In genomic region chr2:219836647-219837177, GRCh38 we compare ENCODE assay signal across 8 cellular contexts.
A peak's percentile ranks its signal among the peaks of the same experiment; 100 is the strongest.
DNase-seq lines count a peak whose midpoint lies in the region; ATAC-seq, FAIRE-seq and TF ChIP-seq lines count a peak whose summit lies in the region.

No MANE protein-coding gene starts in this region.

- H3K79me2 ChIP-seq in GM23248 (ENCODE audit: insufficient read depth) (no peaks in the 10 kb centered on the region), hepatocyte (no peaks in the 10 kb centered on the region)

- H3K9me3 ChIP-seq in GM23248 (ENCODE audit: low read depth) (no peaks in the 10 kb centered on the region), hepatocyte (ENCODE audit: low read depth) (no peaks in the 10 kb centered on the region), pancreas (no peaks in the 10 kb centered on the region)

- H3K4me2 ChIP-seq in GM23248 (ENCODE audit: unreplicated experiment) (no peak overlapping the region), hepatocyte (no peak overlapping the region)

- no peak for ATAC-seq in GM18870 (IDR thresholded peaks at IDR 0.05; ENCODE audit: unreplicated experiment)
- ATAC-seq in pancreas = no peak
- no peak for ATAC-seq in GM19023 (IDR thresholded peaks at IDR 0.05; ENCODE audit: unreplicated experiment)

- DNase-seq in COLO829 (ENCODE audit: low spot score) (peak; percentile 48), GM23248 (peak; percentile 51), RCC 7860 (ENCODE audit: low spot score) (no peak), hepatocyte (ENCODE audit: low spot score) (no peak), pancreas (no peak)
- DNase-seq in activated CD4-positive, CD25-positive, alpha-beta regulatory T cell treated with anti-CD3 and anti-CD28 coated beads, Interleukin-2, amount 50 U/mL, for 72 hours = no peak

- intact Hi-C loops in pancreas (cut with DNase I) = no loop called here

- in situ Hi-C loops in GM23248 (cut with MboI) = no loop called here

- H3F3A ChIP-seq in GM23248 (ENCODE audit: insufficient read depth) = no peaks in the 10 kb centered on the region

- H3K27ac ChIP-seq in GM23248 = no peak overlapping the region
- H3K27ac ChIP-seq in hepatocyte = no peak overlapping the region
- no peak overlapping the region for H3K27ac ChIP-seq in pancreas

- H3K9me2 ChIP-seq in GM23248 (ENCODE audit: insufficient read depth) = no peaks in the 10 kb centered on the region
- no peaks in the 10 kb centered on the region for H3K9me2 ChIP-seq in hepatocyte (replicated peaks; ENCODE audit: insufficient read depth)

- H3K36me3 ChIP-seq in GM23248 (ENCODE audit: low read depth) (no peaks in the 10 kb centered on the region), hepatocyte (replicated peaks; ENCODE audit: insufficient read depth, low read depth) (no peaks in the 10 kb centered on the region), pancreas (no peaks in the 10 kb centered on the region)

- 23 to 26% methylated on average over 4 of the region's 4 CpGs for WGBS in GM23248 (ENCODE audit: low coverage in 1 of 2, low lambda C conversion rate in 2 of 2, missing lambda C conversion rate in 2 of 2), 2 experiments
- 82% methylated on average over 4 of the region's 4 CpGs for WGBS in hepatocyte (ENCODE audit: low lambda C conversion rate, missing lambda C conversion rate)
- WGBS in pancreas, 2 donors = 44 to 64% methylated on average over 4 of the region's 4 CpGs

- peak; percentile 51 for FAIRE-seq in RCC 7860 (lab: Jason Lieb, UNC)
- no peak for FAIRE-seq in pancreas (lab: Jason Lieb, UNC)

- H3K4me1 ChIP-seq in GM23248 (ENCODE audit: insufficient read depth) (no peaks in the 10 kb centered on the region), hepatocyte (ENCODE audit: insufficient read depth) (no peaks in the 10 kb centered on the region), pancreas (no peaks in the 10 kb centered on the region)

- H3K4me3 ChIP-seq in GM23248 (no peak overlapping the region), hepatocyte (no peak overlapping the region), pancreas (no peak overlapping the region)

- peak; percentile 36 for TF ChIP-seq CTCF in hepatocyte (IDR thresholded peaks at IDR 0.05; ENCODE audit: poor library complexity)
- TF ChIP-seq CTCF in pancreas (IDR thresholded peaks at IDR 0.05) = peak in 2 of 4 donors; percentile 23 to 34

- no peak overlapping the region for H3K9ac ChIP-seq in GM23248

- peaks cover 8% of the 10 kb centered on the region; the same call in 1 of the 2 replicates for H3K27me3 ChIP-seq in GM23248 (replicated peaks; ENCODE audit: insufficient read depth)
- peaks cover 7% of the 10 kb centered on the region for H3K27me3 ChIP-seq in hepatocyte
- peaks cover 0 to 3% (median 1%) of the 10 kb centered on the region in 4 donors for H3K27me3 ChIP-seq in pancreas

- H4K20me1 ChIP-seq in GM23248 (ENCODE audit: insufficient read depth) (no peaks in the 10 kb centered on the region), hepatocyte (ENCODE audit: insufficient read depth, poor library complexity, severe bottlenecking) (no peaks in the 10 kb centered on the region)

- H2AFZ ChIP-seq in GM23248 (no peak overlapping the region), hepatocyte (no peak overlapping the region)

Comparison
In these comparisons a context has a peak if more than half of its experiments do, and no peak if none do; other contexts are left out.
1. DNase-seq: peak in COLO829 (single experiment) and GM23248 (single experiment); none in RCC 7860 (single experiment), hepatocyte (single experiment), activated CD4-positive, CD25-positive, alpha-beta regulatory T cell treated with anti-CD3 and anti-CD28 coated beads, Interleukin-2, amount 50 U/mL, for 72 hours (single experiment) and pancreas (0 of 6).